11 cellular contexts compared by ENCODE assay signal in the genomic region with DNA sequence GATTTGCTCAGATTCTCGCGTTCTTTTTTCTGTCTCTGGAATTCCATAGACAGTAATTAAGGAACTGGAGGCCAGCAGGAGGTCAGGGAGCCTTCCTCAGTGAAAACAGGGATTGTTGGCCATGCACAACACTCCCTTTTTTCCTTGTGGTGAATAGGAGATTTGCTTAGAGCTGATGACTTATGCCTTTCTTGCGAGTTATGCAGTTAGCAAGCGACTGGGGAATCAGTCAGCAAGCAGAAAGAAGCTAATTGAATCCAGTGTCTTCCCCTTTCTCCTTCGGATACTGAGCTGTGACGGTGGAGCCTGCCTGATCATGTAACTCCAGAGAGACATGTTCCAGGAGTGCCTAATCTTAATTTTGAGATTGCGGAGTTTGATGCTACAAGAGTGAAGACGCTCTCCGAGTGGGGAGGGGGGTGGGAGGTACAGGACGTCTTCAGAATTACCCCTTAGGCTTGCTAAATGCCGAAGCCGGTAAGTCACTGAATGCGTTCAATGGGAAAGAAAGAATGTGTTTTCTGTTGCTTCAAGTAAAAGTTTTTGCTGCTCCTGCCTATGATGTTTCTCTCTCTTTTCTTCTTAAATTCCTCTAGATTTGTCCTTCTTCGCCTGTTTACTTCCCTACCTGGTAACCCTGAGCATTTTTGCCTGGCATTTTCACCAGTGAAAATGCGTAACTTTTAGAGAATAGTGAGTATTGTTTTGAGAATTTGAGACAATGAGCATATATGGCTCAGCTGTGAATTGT.
DNase-seq lines count a peak whose midpoint lies in the region; ATAC-seq and TF ChIP-seq lines count a peak whose summit lies in the region.
"Had no signal": no experiment of that assay in that cellular context is flagged by ENCODE, and none has a peak within 500 bp of the region (broad histone marks: within the 10 kb centered on the region; RNA-seq: fewer than 3 reads in every experiment).

No MANE protein-coding gene starts in this region.

- H3K27ac ChIP-seq in upper lobe of left lung: peak overlapping the region; percentile 26 to 80 (median 74)
- H3K27ac ChIP-seq: A549 had no signal

- H3K4me3 Mint-ChIP-seq in mesothelial cell of epicardium: peak overlapping the region; percentile 65
- H3K4me3 Mint-ChIP-seq: activated CD8-positive, alpha-beta T cell treated with anti-CD3 and anti-CD28 coated beads, Interleukin-2, amount 10 ng/mL, durations not matched to agents 7 days and 5 days; stimulated activated naive CD8-positive, alpha-beta T cell treated with anti-CD3 and anti-CD28 coated beads, Interleukin-15, Interleukin-2, amounts not matched to agents 100 ng/mL and 50 ng/mL, for 24 hours had no signal

- H3K4me1 Mint-ChIP-seq in mesothelial cell of epicardium: peaks cover 37% of the 10 kb centered on the region

- TF ChIP-seq EP300 in upper lobe of left lung (IDR thresholded peaks at IDR 0.05): no peak

- peaks cover 10 to 21% (median 15%) of the 10 kb centered on the region in 4 donors for H3K4me1 ChIP-seq in upper lobe of left lung
- H3K4me1 ChIP-seq: A549 had no signal

- TF ChIP-seq CTCF in mesothelial cell of epicardium (IDR thresholded peaks at IDR 0.05; ENCODE audit: unreplicated experiment): no peak
- TF ChIP-seq CTCF in upper lobe of left lung (IDR thresholded peaks at IDR 0.05): no peak

- no peaks in the 10 kb centered on the region for H3K9me3 Mint-ChIP-seq in mesothelial cell of epicardium
- H3K9me3 Mint-ChIP-seq: stimulated activated naive CD8-positive, alpha-beta T cell treated with anti-CD3 and anti-CD28 coated beads, Interleukin-15, Interleukin-2, amounts not matched to agents 100 ng/mL and 50 ng/mL, for 24 hours had no signal

- WGBS in upper lobe of left lung, 2 donors: 63 to 76% methylated on average over 15 of the region's 15 CpGs

- no peaks in the 10 kb centered on the region for H3K36me3 ChIP-seq in upper lobe of left lung

- no peaks in the 10 kb centered on the region for H3K27me3 Mint-ChIP-seq in mesothelial cell of epicardium (ENCODE audit: low read depth)

- H3K27ac Mint-ChIP-seq in mesothelial cell of epicardium: peak overlapping the region; percentile 82
- H3K27ac Mint-ChIP-seq: activated CD8-positive, alpha-beta T cell treated with anti-CD3 and anti-CD28 coated beads, Interleukin-2, amount 10 ng/mL, durations not matched to agents 7 days and 5 days; stimulated activated naive CD8-positive, alpha-beta T cell treated with anti-CD3 and anti-CD28 coated beads, Interleukin-15, Interleukin-2, amounts not matched to agents 100 ng/mL and 50 ng/mL, for 24 hours had no signal

- H3K4me3 ChIP-seq in upper lobe of left lung: peak overlapping the region in 3 of 4 donors; percentile 26 to 39 (median 37)
- H3K4me3 ChIP-seq: A549 had no signal

- no peaks in the 10 kb centered on the region for H3K27me3 ChIP-seq in upper lobe of left lung

- H3K9me3 ChIP-seq in upper lobe of left lung: no peaks in the 10 kb centered on the region
- H3K9me3 ChIP-seq: A549 had no signal

- DNase-seq in NCI-H2171 treated with DMSO at 0.1 percent for 48 hours (lab: John Stamatoyannopoulos, UW) (peak; percentile 8), NCI-H2171 (lab: John Stamatoyannopoulos, UW) (no peak), epidermal melanocyte (ENCODE audit: insufficient read length, low spot score) (peak; percentile 67), mesothelial cell of epicardium (ENCODE audit: low spot score in 2 of 2, unreplicated experiment in 2 of 2) (no peak), upper lobe of left lung (no peak), cortex of kidney (lab: John Stamatoyannopoulos, UW) (no peak), NCI-H2029 treated with DMSO at 0.1 percent for 48 hours (lab: John Stamatoyannopoulos, UW) (no peak)
- DNase-seq in stimulated activated naive CD4-positive, alpha-beta T cell treated with Interleukin-2 at 50 U/mL for 16 hours (lab: John Stamatoyannopoulos, UW): no peak
- DNase-seq: activated CD8-positive, alpha-beta T cell treated with anti-CD3 and anti-CD28 coated beads, Interleukin-2, amount 10 ng/mL, durations not matched to agents 7 days and 5 days had no signal

- no peaks in the 10 kb centered on the region for H3K36me3 Mint-ChIP-seq in mesothelial cell of epicardium

- ATAC-seq in upper lobe of left lung (ENCODE audit: low FRiP score in 2 of 2): peak in 1 of 2 donors; percentile 54
- ATAC-seq: A549; activated CD8-positive, alpha-beta T cell treated with anti-CD3 and anti-CD28 coated beads, Interleukin-2, amount 10 ng/mL, durations not matched to agents 7 days and 5 days had no signal

- TF ChIP-seq POLR2A in upper lobe of left lung (IDR thresholded peaks at IDR 0.05): no peak

Comparison
In these comparisons a context has a peak if more than half of its experiments do, and no peak if none do; other contexts are left out.
1. DNase-seq: peak in NCI-H2171 treated with DMSO at 0.1 percent for 48 hours (single experiment) and epidermal melanocyte (single experiment); none in NCI-H2171 (single experiment), mesothelial cell of epicardium (0 of 2), upper lobe of left lung (0 of 2), cortex of kidney (single experiment), NCI-H2029 treated with DMSO at 0.1 percent for 48 hours (single experiment) and stimulated activated naive CD4-positive, alpha-beta T cell treated with Interleukin-2 at 50 U/mL for 16 hours (single experiment).